ENCODE assay signal across 39 cellular contexts in genomic region chrX:105424729-105425128, GRCh38.
"Had no signal": no experiment of that assay in that cellular context is flagged by ENCODE, and none has a peak within 500 bp of the region (broad histone marks: within the 10 kb centered on the region; RNA-seq: fewer than 3 reads in every experiment).

No MANE protein-coding gene starts in this region.

- FAIRE-seq: endothelial cell of umbilical vein, frontal cortex had no signal

- H3K27ac ChIP-seq: adrenal gland, breast epithelium, cardiac muscle cell, coronary artery, dorsolateral prefrontal cortex, WERI-Rb-1 had no signal

- H3K4me1 ChIP-seq: adrenal gland, breast epithelium had no signal

- H3K27me3 Mint-ChIP-seq: activated CD4-positive, alpha-beta memory T cell treated with anti-CD3 and anti-CD28 coated beads for 36 hours; activated CD4-positive, alpha-beta T cell treated with anti-CD3 and anti-CD28 coated beads for 36 hours; activated CD4-positive, alpha-beta T cell treated with anti-CD3 and anti-CD28 coated beads, Interleukin-2, amount 10 ng/mL, durations not matched to agents 24 days and 14 days; activated CD8-positive, alpha-beta memory T cell treated with anti-CD3 and anti-CD28 coated beads, Interleukin-2, amount 10 ng/mL, durations not matched to agents 7 days and 5 days; activated naive CD4-positive, alpha-beta T cell treated with anti-CD3 and anti-CD28 coated beads, Interleukin-2, amount 50 U/mL, for 24 hours; activated naive CD8-positive, alpha-beta T cell treated with anti-CD3 and anti-CD28 coated beads for 36 hours; activated naive CD8-positive, alpha-beta T cell treated with anti-CD3 and anti-CD28 coated beads, Interleukin-2, amount 50 U/mL, for 24 hours; brain; central memory CD8-positive, alpha-beta T cell; dendritic cell treated with granulocyte-macrophage colony-stimulating factor and Interleukin-4, amounts not matched to agents 40 ng/mL and 50 ng/mL, for 4 days; T-helper 17 cell had no signal

- H3K9me3 ChIP-seq: breast epithelium had no signal

- DNase-seq: activated CD4-positive, alpha-beta memory T cell treated with anti-CD3 and anti-CD28 coated beads for 36 hours; activated CD4-positive, alpha-beta T cell treated with anti-CD3 and anti-CD28 coated beads for 36 hours; activated CD4-positive, alpha-beta T cell treated with anti-CD3 and anti-CD28 coated beads, Interleukin-2, amount 10 ng/mL, durations not matched to agents 24 days and 14 days; activated CD4-positive, CD25-positive, alpha-beta regulatory T cell; activated CD4-positive, CD25-positive, alpha-beta regulatory T cell treated with anti-CD3 and anti-CD28 coated beads, Interleukin-2, amount 50 U/mL, for 72 hours; activated CD8-positive, alpha-beta memory T cell treated with anti-CD3 and anti-CD28 coated beads, Interleukin-2, amount 10 ng/mL, durations not matched to agents 7 days and 5 days; activated CD8-positive, alpha-beta memory T cell treated with anti-CD3 and anti-CD28 coated beads, Interleukin-2, amount 50 U/mL, for 4 hours; activated CD8-positive, alpha-beta T cell treated with anti-CD3 and anti-CD28 coated beads, Interleukin-2, amount 10 ng/mL, durations not matched to agents 7 days and 5 days; activated effector memory CD4-positive, alpha-beta T cell treated with anti-CD3 and anti-CD28 coated beads, Interleukin-2, amount 50 U/mL, for 16 hours; activated naive CD4-positive, alpha-beta T cell treated with anti-CD3 and anti-CD28 coated beads for 36 hours; activated naive CD8-positive, alpha-beta T cell treated with anti-CD3 and anti-CD28 coated beads for 36 hours; activated naive CD8-positive, alpha-beta T cell treated with anti-CD3 and anti-CD28 coated beads, Interleukin-2, amount 50 U/mL, for 24 hours; activated T-cell treated with anti-CD3 and anti-CD28 coated beads, Interleukin-2, amount 50 U/mL, for 1 hour; activated T-cell treated with anti-CD3 and anti-CD28 coated beads, Interleukin-2, amount 50 U/mL, for 48 hours; adrenal gland; amygdala; aorta; dorsolateral prefrontal cortex; effector memory CD4-positive, alpha-beta T cell; foreskin fibroblast; head of caudate nucleus; SW 1271; T-cell; T-helper 17 cell; T1000; WERI-Rb-1 had no signal

- H3K9me3 Mint-ChIP-seq: activated CD4-positive, alpha-beta T cell treated with anti-CD3 and anti-CD28 coated beads, Interleukin-2, amount 10 ng/mL, durations not matched to agents 24 days and 14 days; activated naive CD4-positive, alpha-beta T cell treated with anti-CD3 and anti-CD28 coated beads for 36 hours; activated naive CD4-positive, alpha-beta T cell treated with anti-CD3 and anti-CD28 coated beads, Interleukin-2, amount 50 U/mL, for 24 hours; activated naive CD8-positive, alpha-beta T cell treated with anti-CD3 and anti-CD28 coated beads for 36 hours; activated T-helper 1 cell treated with anti-CD3 and anti-CD28 coated beads, Interleukin-12 subunit alpha, Interleukin-12 subunit beta, Interleukin-2, Interleukin-4 antibody, amounts not matched to agents 30 ng/mL and 10 ng/mL and 1 ng/mL, durations not matched to agents 14 hours and 24 hours and 36 hours; activated T-helper 2 cell treated with anti-CD3 and anti-CD28 coated beads, Interferon-gamma antibody, Interleukin-2, Interleukin-4, amounts not matched to agents 10 μg/mL and 5 μg/mL and 100 μg/mL, durations not matched to agents 14 hours and 24 hours and 36 hours had no signal

- H3K27ac Mint-ChIP-seq: activated CD4-positive, alpha-beta memory T cell treated with anti-CD3 and anti-CD28 coated beads for 36 hours; activated CD4-positive, alpha-beta T cell treated with anti-CD3 and anti-CD28 coated beads for 36 hours; activated CD4-positive, alpha-beta T cell treated with anti-CD3 and anti-CD28 coated beads, Interleukin-2, amount 10 ng/mL, durations not matched to agents 24 days and 14 days; activated CD8-positive, alpha-beta memory T cell treated with anti-CD3 and anti-CD28 coated beads, Interleukin-2, amount 10 ng/mL, durations not matched to agents 7 days and 5 days; activated CD8-positive, alpha-beta T cell treated with anti-CD3 and anti-CD28 coated beads, Interleukin-2, amount 10 ng/mL, durations not matched to agents 7 days and 5 days; activated naive CD4-positive, alpha-beta T cell treated with anti-CD3 and anti-CD28 coated beads for 36 hours; activated naive CD4-positive, alpha-beta T cell treated with anti-CD3 and anti-CD28 coated beads, Interleukin-2, amount 50 U/mL, for 24 hours; activated naive CD8-positive, alpha-beta T cell treated with anti-CD3 and anti-CD28 coated beads for 36 hours; activated naive CD8-positive, alpha-beta T cell treated with anti-CD3 and anti-CD28 coated beads, Interleukin-2, amount 50 U/mL, for 24 hours; activated T-helper 1 cell treated with anti-CD3 and anti-CD28 coated beads, Interleukin-12 subunit alpha, Interleukin-12 subunit beta, Interleukin-2, Interleukin-4 antibody, amounts not matched to agents 30 ng/mL and 10 ng/mL and 1 ng/mL, durations not matched to agents 14 hours and 24 hours and 36 hours; activated T-helper 2 cell treated with anti-CD3 and anti-CD28 coated beads, Interferon-gamma antibody, Interleukin-2, Interleukin-4, amounts not matched to agents 10 μg/mL and 5 μg/mL and 100 μg/mL, durations not matched to agents 14 hours and 24 hours and 36 hours; brain; dendritic cell treated with granulocyte-macrophage colony-stimulating factor and Interleukin-4, amounts not matched to agents 40 ng/mL and 50 ng/mL, for 4 days; T-cell; T-helper 17 cell; T-helper 2 cell treated with Interferon-gamma antibody and Interleukin-4, amounts not matched to agents 5 μg/mL and 100 μg/mL, for 36 hours had no signal

- H3K36me3 Mint-ChIP-seq: activated CD4-positive, alpha-beta memory T cell treated with anti-CD3 and anti-CD28 coated beads for 36 hours; activated CD8-positive, alpha-beta memory T cell treated with anti-CD3 and anti-CD28 coated beads, Interleukin-2, amount 10 ng/mL, durations not matched to agents 7 days and 5 days; activated naive CD4-positive, alpha-beta T cell treated with anti-CD3 and anti-CD28 coated beads, Interleukin-2, amount 50 U/mL, for 24 hours; activated naive CD8-positive, alpha-beta T cell treated with anti-CD3 and anti-CD28 coated beads for 36 hours; brain; T-cell had no signal

- ATAC-seq: activated CD4-positive, alpha-beta T cell treated with anti-CD3 and anti-CD28 coated beads for 36 hours; activated CD8-positive, alpha-beta memory T cell treated with anti-CD3 and anti-CD28 coated beads, Interleukin-2, amount 10 ng/mL, durations not matched to agents 7 days and 5 days; activated CD8-positive, alpha-beta T cell treated with anti-CD3 and anti-CD28 coated beads, Interleukin-2, amount 10 ng/mL, durations not matched to agents 7 days and 5 days; activated naive CD8-positive, alpha-beta T cell treated with anti-CD3 and anti-CD28 coated beads, Interleukin-2, amount 50 U/mL, for 24 hours; esophagus mucosa; T-cell; T-helper 17 cell had no signal

- H3K36me3 ChIP-seq: adrenal gland, breast epithelium, cardiac muscle cell, WERI-Rb-1 had no signal

- H3K27me3 ChIP-seq: cardiac muscle cell had no signal

- H3K4me1 Mint-ChIP-seq: activated CD4-positive, alpha-beta T cell treated with anti-CD3 and anti-CD28 coated beads for 36 hours; activated CD4-positive, alpha-beta T cell treated with anti-CD3 and anti-CD28 coated beads, Interleukin-2, amount 10 ng/mL, durations not matched to agents 24 days and 14 days; activated CD8-positive, alpha-beta memory T cell treated with anti-CD3 and anti-CD28 coated beads, Interleukin-2, amount 10 ng/mL, durations not matched to agents 7 days and 5 days; activated naive CD4-positive, alpha-beta T cell treated with anti-CD3 and anti-CD28 coated beads, Interleukin-2, amount 50 U/mL, for 24 hours; activated naive CD8-positive, alpha-beta T cell treated with anti-CD3 and anti-CD28 coated beads for 36 hours; activated naive CD8-positive, alpha-beta T cell treated with anti-CD3 and anti-CD28 coated beads, Interleukin-2, amount 50 U/mL, for 24 hours; brain; central memory CD8-positive, alpha-beta T cell; T-cell; T-helper 17 cell had no signal

- H3K4me3 Mint-ChIP-seq: activated CD4-positive, alpha-beta memory T cell treated with anti-CD3 and anti-CD28 coated beads for 36 hours; activated CD4-positive, alpha-beta T cell treated with anti-CD3 and anti-CD28 coated beads for 36 hours; activated CD4-positive, alpha-beta T cell treated with anti-CD3 and anti-CD28 coated beads, Interleukin-2, amount 10 ng/mL, durations not matched to agents 24 days and 14 days; activated CD8-positive, alpha-beta memory T cell treated with anti-CD3 and anti-CD28 coated beads, Interleukin-2, amount 10 ng/mL, durations not matched to agents 7 days and 5 days; activated CD8-positive, alpha-beta T cell treated with anti-CD3 and anti-CD28 coated beads, Interleukin-2, amount 10 ng/mL, durations not matched to agents 7 days and 5 days; activated naive CD4-positive, alpha-beta T cell treated with anti-CD3 and anti-CD28 coated beads for 36 hours; activated naive CD4-positive, alpha-beta T cell treated with anti-CD3 and anti-CD28 coated beads, Interleukin-2, amount 50 U/mL, for 24 hours; activated naive CD8-positive, alpha-beta T cell treated with anti-CD3 and anti-CD28 coated beads for 36 hours; activated naive CD8-positive, alpha-beta T cell treated with anti-CD3 and anti-CD28 coated beads, Interleukin-2, amount 50 U/mL, for 24 hours; activated T-helper 1 cell treated with anti-CD3 and anti-CD28 coated beads, Interleukin-12 subunit alpha, Interleukin-12 subunit beta, Interleukin-2, Interleukin-4 antibody, amounts not matched to agents 30 ng/mL and 10 ng/mL and 1 ng/mL, durations not matched to agents 14 hours and 24 hours and 36 hours; brain; central memory CD8-positive, alpha-beta T cell; dendritic cell treated with granulocyte-macrophage colony-stimulating factor and Interleukin-4, amounts not matched to agents 40 ng/mL and 50 ng/mL, for 4 days; T-cell; T-helper 17 cell; T-helper 2 cell treated with Interferon-gamma antibody and Interleukin-4, amounts not matched to agents 5 μg/mL and 100 μg/mL, for 36 hours had no signal

- H3K4me3 ChIP-seq: adrenal gland, breast epithelium, cardiac muscle cell, coronary artery, dorsolateral prefrontal cortex had no signal
